Comparison of ENCODE assay signal across 22 cellular contexts in genomic region chr9:93378276-93378675, GRCh38.
DNase-seq lines count a peak whose midpoint lies in the region; ATAC-seq, FAIRE-seq and TF ChIP-seq lines count a peak whose summit lies in the region.
"Had no signal": no experiment of that assay in that cellular context is flagged by ENCODE, and none has a peak within 500 bp of the region (broad histone marks: within the 10 kb centered on the region; RNA-seq: fewer than 3 reads in every experiment).

No MANE protein-coding gene starts in this region.

- H3K4me2 ChIP-seq in K562 (ENCODE audit: insufficient read depth, low read length), result no peak overlapping the region
- H3K4me2 ChIP-seq: BLaER1 treated with 17β-estradiol and CSF1 and Interleukin-3, amounts not matched to agents 10 nM and 100 nM had no signal

- FAIRE-seq in K562 (lab: Jason Lieb, UNC), result no peak
- FAIRE-seq: A204.1, D721Med, G401.6, GM12891, GM19239 had no signal

- in situ Hi-C loops in K562 (cut with MboI), result no loop called here

- CTCF ChIA-PET in K562 (lab: Yijun Ruan, JAX; ENCODE audit: low intra/inter-chr PET ratio), result no interaction called here

- H3K4me1 ChIP-seq in K562 (replicated peaks in 1 of 2; ENCODE audit: control insufficient read depth in 2 of 2, insufficient read depth in 2 of 2, low read length in 2 of 2), result no peaks in the 10 kb centered on the region
- H3K4me1 ChIP-seq: Caco-2 had no signal

- POLR2A ChIA-PET in K562 (lab: Yijun Ruan, JAX), result no interaction called here

- intact Hi-C loops in K562 (cut with micrococcal nuclease), result no loop called here

- BruUV-seq in K562 (replicated peaks; lab: Mats Ljungman, UMichigan), result no TSS peak

- DNase-seq in NCI-H226 (peak; percentile 18), K562 (ENCODE audit: extremely low read depth in 1 of 4, low spot score in 3 of 4) (no peak), fibroblast of villous mesenchyme (ENCODE audit: low read depth) (peak; percentile 47), SW480 (ENCODE audit: low spot score) (no peak)
- no peak for DNase-seq in activated CD4-positive, alpha-beta T cell treated with anti-CD3 and anti-CD28 coated beads for 1 hour
- DNase-seq: 8988T; ACHN; AML-193; Caco-2; Calu3; CD4-positive, alpha-beta T cell; CD8-positive, alpha-beta T cell; DMS79 treated with DMSO at 0.1 percent for 48 hours; GF-D8 had no signal

- WGBS in K562 (ENCODE audit: insufficient coverage, low coverage, missing lambda C conversion rate), result 5% methylated on average over 6 of the region's 6 CpGs

- H3K9me1 ChIP-seq in K562 (ENCODE audit: control insufficient read depth, insufficient read depth, low read length), result no peaks in the 10 kb centered on the region

- H3K27me3 ChIP-seq in K562 (ENCODE audit: control insufficient read depth in 2 of 2, insufficient read depth in 2 of 2, low read length in 2 of 2), result peaks cover 7 to 12% of the 10 kb centered on the region in 2 experiments; a peak in 3 of 5 replicates
- H3K27me3 ChIP-seq: BLaER1 treated with 17β-estradiol and CSF1 and Interleukin-3, amounts not matched to agents 10 nM and 100 nM had no signal

- no peak overlapping the region for H3K9ac ChIP-seq in K562 (ENCODE audit: insufficient read depth in 1 of 2, low read depth in 2 of 2, low read length in 2 of 2)
- H3K9ac ChIP-seq: BLaER1 treated with 17β-estradiol and CSF1 and Interleukin-3, amounts not matched to agents 10 nM and 100 nM had no signal

- TF ChIP-seq RAD21 in K562 (CRISPR knock-in tag; conservative IDR thresholded peaks at IDR 0.05 in 1 of 2, IDR thresholded peaks at IDR 0.05 in 1 of 2), result no peak

- TF ChIP-seq EP300 in K562 (IDR thresholded peaks at IDR 0.05; ENCODE audit: low read length), result no peak

- TF ChIP-seq POLR2A in K562 (conservative IDR thresholded peaks at IDR 0.05), result no peak

- H3K9me3 ChIP-seq in K562 (replicated peaks; ENCODE audit: control insufficient read depth, insufficient read depth, low read depth, low read length), result no peaks in the 10 kb centered on the region
- H3K9me3 ChIP-seq: Caco-2 had no signal

- no peaks in the 10 kb centered on the region for H3K79me2 ChIP-seq in K562 (ENCODE audit: control insufficient read depth, insufficient read depth, low read length)

- no peak for TF ChIP-seq CTCF in K562 (IDR thresholded peaks at IDR 0.05 in 2 of 3, conservative IDR thresholded peaks at IDR 0.05 in 1 of 3; ENCODE audit: insufficient read depth in 2 of 3, low read depth in 1 of 3, low read length in 3 of 3)
- no peak for TF ChIP-seq CTCF in fibroblast of villous mesenchyme (IDR thresholded peaks at IDR 0.05; ENCODE audit: insufficient read depth, low read depth, low read length)

- H4K20me1 ChIP-seq in K562 (replicated peaks; ENCODE audit: control insufficient read depth, insufficient read depth, low read length), result no peaks in the 10 kb centered on the region
- H4K20me1 ChIP-seq: BLaER1 treated with 17β-estradiol and CSF1 and Interleukin-3, amounts not matched to agents 10 nM and 100 nM had no signal

- no peak overlapping the region for H3K4me3 ChIP-seq in K562
- H3K4me3 ChIP-seq in fibroblast of villous mesenchyme (ENCODE audit: low read depth, low read length), result no peak overlapping the region
- H3K4me3 ChIP-seq: BLaER1 treated with 17β-estradiol and CSF1 and Interleukin-3, amounts not matched to agents 10 nM and 100 nM had no signal

- H3K27ac ChIP-seq in K562 (ENCODE audit: extremely low read depth, low read depth, low read length), result no peak overlapping the region
- H3K27ac ChIP-seq: BLaER1 treated with 17β-estradiol and CSF1 and Interleukin-3, amounts not matched to agents 10 nM and 100 nM; C4-2B had no signal

- ATAC-seq in K562 (no peak), SK-N-SH treated with all-trans-retinoic acid at 6 μM for 48 hours (no peak)
- ATAC-seq: CD8-positive, alpha-beta T cell had no signal

- H3K36me3 ChIP-seq in K562 (ENCODE audit: control insufficient read depth, insufficient read depth, low read length), result no peaks in the 10 kb centered on the region
- H3K36me3 ChIP-seq: BLaER1 treated with 17β-estradiol and CSF1 and Interleukin-3, amounts not matched to agents 10 nM and 100 nM had no signal

- no peak overlapping the region for H2AFZ ChIP-seq in K562 (ENCODE audit: low read depth, low read length)

TF ChIP-seq in K562, 482 proteins besides CTCF, POLR2A, EP300 and RAD21:
- peak; percentile 50 for TF ChIP-seq PRDM10 (IDR thresholded peaks at IDR 0.05; ENCODE audit: partially characterized antibody)
- TF ChIP-seq PKNOX1 (IDR thresholded peaks at IDR 0.05), result no peak
- TF ChIP-seq ATF1 (CRISPR knock-in tag; IDR thresholded peaks at IDR 0.05), result no peak
- no peak for TF ChIP-seq ATF1 (tag; IDR thresholded peaks at IDR 0.05)

TF ChIP-seq in SK-N-SH treated with all-trans-retinoic acid at 6 μM for 48 hours, 23 proteins besides CTCF, POLR2A, EP300 and RAD21:
- no peak for TF ChIP-seq ZNF8 (CRISPR knock-in tag; IDR thresholded peaks at IDR 0.05)

Comparison
In these comparisons a context has a peak if more than half of its experiments do, and no peak if none do; other contexts are left out.
1. DNase-seq: peak in NCI-H226 (single experiment) and fibroblast of villous mesenchyme (single experiment); none in K562 (0 of 4), SW480 (single experiment) and activated CD4-positive, alpha-beta T cell treated with anti-CD3 and anti-CD28 coated beads for 1 hour (single experiment).